2 cellular contexts compared by ENCODE assay signal in the genomic region with DNA sequence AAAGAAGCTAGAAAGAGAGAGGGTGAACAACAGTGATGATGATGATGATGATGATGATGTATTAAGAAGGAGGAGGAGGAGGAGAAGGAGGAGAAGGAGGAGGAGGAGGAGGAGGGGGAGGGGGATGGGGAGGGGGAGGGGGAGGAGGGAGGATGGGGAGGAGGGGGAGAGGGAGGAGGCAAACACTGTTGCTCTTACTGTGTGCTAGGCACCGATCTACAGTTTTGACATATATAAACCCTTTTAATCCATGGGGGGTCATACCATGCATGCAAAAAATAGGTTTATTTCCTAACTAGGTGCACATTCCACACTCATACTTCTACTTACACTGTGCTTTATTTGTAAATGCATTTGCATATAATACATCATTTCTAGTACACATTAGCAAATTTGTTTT.
TF ChIP-seq lines count a peak whose summit lies in the region.

No MANE protein-coding gene starts in this region.

TF ChIP-seq in HepG2, 621 proteins besides CTCF, POLR2A, EP300 and RAD21 (continued from another document):
- TF ChIP-seq, protein P1, sequence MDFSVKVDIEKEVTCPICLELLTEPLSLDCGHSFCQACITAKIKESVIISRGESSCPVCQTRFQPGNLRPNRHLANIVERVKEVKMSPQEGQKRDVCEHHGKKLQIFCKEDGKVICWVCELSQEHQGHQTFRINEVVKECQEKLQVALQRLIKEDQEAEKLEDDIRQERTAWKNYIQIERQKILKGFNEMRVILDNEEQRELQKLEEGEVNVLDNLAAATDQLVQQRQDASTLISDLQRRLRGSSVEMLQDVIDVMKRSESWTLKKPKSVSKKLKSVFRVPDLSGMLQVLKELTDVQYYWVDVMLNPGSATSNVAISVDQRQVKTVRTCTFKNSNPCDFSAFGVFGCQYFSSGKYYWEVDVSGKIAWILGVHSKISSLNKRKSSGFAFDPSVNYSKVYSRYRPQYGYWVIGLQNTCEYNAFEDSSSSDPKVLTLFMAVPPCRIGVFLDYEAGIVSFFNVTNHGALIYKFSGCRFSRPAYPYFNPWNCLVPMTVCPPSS (IDR thresholded peaks at IDR 0.05), result no peak
- TF ChIP-seq, protein P2, sequence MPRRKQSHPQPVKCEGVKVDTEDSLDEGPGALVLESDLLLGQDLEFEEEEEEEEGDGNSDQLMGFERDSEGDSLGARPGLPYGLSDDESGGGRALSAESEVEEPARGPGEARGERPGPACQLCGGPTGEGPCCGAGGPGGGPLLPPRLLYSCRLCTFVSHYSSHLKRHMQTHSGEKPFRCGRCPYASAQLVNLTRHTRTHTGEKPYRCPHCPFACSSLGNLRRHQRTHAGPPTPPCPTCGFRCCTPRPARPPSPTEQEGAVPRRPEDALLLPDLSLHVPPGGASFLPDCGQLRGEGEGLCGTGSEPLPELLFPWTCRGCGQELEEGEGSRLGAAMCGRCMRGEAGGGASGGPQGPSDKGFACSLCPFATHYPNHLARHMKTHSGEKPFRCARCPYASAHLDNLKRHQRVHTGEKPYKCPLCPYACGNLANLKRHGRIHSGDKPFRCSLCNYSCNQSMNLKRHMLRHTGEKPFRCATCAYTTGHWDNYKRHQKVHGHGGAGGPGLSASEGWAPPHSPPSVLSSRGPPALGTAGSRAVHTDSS (CRISPR knock-in tag; conservative IDR thresholded peaks at IDR 0.05), result no peak

TF ChIP-seq in K562, 482 proteins besides CTCF, POLR2A, EP300 and RAD21 (continued from another document):
- TF ChIP-seq ZNF76 (CRISPR knock-in tag; IDR thresholded peaks at IDR 0.05; ENCODE audit: borderline replicate concordance), result no peak
- no peak for TF ChIP-seq RFX7 (CRISPR knock-in tag; IDR thresholded peaks at IDR 0.05)
- TF ChIP-seq CBFA2T2 (conservative IDR thresholded peaks at IDR 0.05), result no peak
- TF ChIP-seq PCBP2 (IDR thresholded peaks at IDR 0.05; ENCODE audit: low read depth, low read length, poor library complexity, severe bottlenecking), result peak; percentile 58
- no peak for TF ChIP-seq NCOA2 (IDR thresholded peaks at IDR 0.05; ENCODE audit: partially characterized antibody in 2 of 2)
- peak; percentile 45 for TF ChIP-seq PCBP1 (IDR thresholded peaks at IDR 0.05; ENCODE audit: low read depth, low read length, poor library complexity, severe bottlenecking)
- TF ChIP-seq, protein P3, sequence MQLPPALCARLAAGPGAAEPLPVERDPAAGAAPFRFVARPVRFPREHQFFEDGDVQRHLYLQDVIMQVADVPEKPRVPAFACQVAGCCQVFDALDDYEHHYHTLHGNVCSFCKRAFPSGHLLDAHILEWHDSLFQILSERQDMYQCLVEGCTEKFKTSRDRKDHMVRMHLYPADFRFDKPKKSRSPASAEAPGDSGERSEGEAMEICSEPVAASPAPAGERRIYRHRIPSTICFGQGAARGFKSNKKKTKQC (CRISPR knock-in tag; IDR thresholded peaks at IDR 0.05), result no peak
